In genomic region chr18:39527465-39527864, GRCh38 we compare ENCODE assay signal across 34 cellular contexts.
"Had no signal": no experiment of that assay in that cellular context is flagged by ENCODE, and none has a peak within 500 bp of the region (broad histone marks: within the 10 kb centered on the region; RNA-seq: fewer than 3 reads in every experiment).

No MANE protein-coding gene starts in this region.

- H3K36me3 ChIP-seq: ascending aorta, cardiac muscle cell had no signal

- H3K4me3 Mint-ChIP-seq: activated B cell treated with CpG ODN at 0.5 μM for 24 hours; activated CD4-positive, alpha-beta memory T cell treated with anti-CD3 and anti-CD28 coated beads for 36 hours; activated CD4-positive, alpha-beta T cell treated with anti-CD3 and anti-CD28 coated beads, Interleukin-2, amount 10 ng/mL, durations not matched to agents 24 days and 14 days; activated CD8-positive, alpha-beta T cell treated with anti-CD3 and anti-CD28 coated beads for 36 hours; activated naive CD4-positive, alpha-beta T cell treated with anti-CD3 and anti-CD28 coated beads, Interleukin-2, amount 10 ng/mL, durations not matched to agents 7 days and 5 days; activated naive CD4-positive, alpha-beta T cell treated with anti-CD3 and anti-CD28 coated beads, Interleukin-2, amount 50 U/mL, for 24 hours; activated naive CD8-positive, alpha-beta T cell; activated naive CD8-positive, alpha-beta T cell treated with anti-CD3 and anti-CD28 coated beads, Interleukin-2, amount 10 ng/mL, durations not matched to agents 7 days and 5 days; activated naive CD8-positive, alpha-beta T cell treated with anti-CD3 and anti-CD28 coated beads, Interleukin-2, amount 50 U/mL, for 24 hours; activated T-cell treated with anti-CD3 and anti-CD28 coated beads, Interleukin-2, amount 50 U/mL, for 4 hours; brain; central memory CD8-positive, alpha-beta T cell; T-helper 1 cell treated with Interleukin-12 subunit alpha and Interleukin-12 subunit beta and Interleukin-4 antibody, amounts not matched to agents 30 μg/mL and 1 μg/mL, for 36 hours; T-helper 2 cell treated with Interferon-gamma antibody and Interleukin-4, amounts not matched to agents 5 μg/mL and 100 μg/mL, for 36 hours had no signal

- H3K27me3 Mint-ChIP-seq: activated B cell treated with CpG ODN at 0.5 μM for 24 hours; activated CD4-positive, alpha-beta memory T cell treated with anti-CD3 and anti-CD28 coated beads for 36 hours; activated CD4-positive, alpha-beta T cell treated with anti-CD3 and anti-CD28 coated beads, Interleukin-2, amount 10 ng/mL, durations not matched to agents 24 days and 14 days; activated CD8-positive, alpha-beta T cell treated with anti-CD3 and anti-CD28 coated beads for 36 hours; activated naive CD4-positive, alpha-beta T cell treated with anti-CD3 and anti-CD28 coated beads, Interleukin-2, amount 10 ng/mL, durations not matched to agents 7 days and 5 days; activated naive CD4-positive, alpha-beta T cell treated with anti-CD3 and anti-CD28 coated beads, Interleukin-2, amount 50 U/mL, for 24 hours; activated naive CD8-positive, alpha-beta T cell; activated naive CD8-positive, alpha-beta T cell treated with anti-CD3 and anti-CD28 coated beads, Interleukin-2, amount 10 ng/mL, durations not matched to agents 7 days and 5 days; activated naive CD8-positive, alpha-beta T cell treated with anti-CD3 and anti-CD28 coated beads, Interleukin-2, amount 50 U/mL, for 24 hours; central memory CD8-positive, alpha-beta T cell had no signal

- H3K36me3 Mint-ChIP-seq: activated CD4-positive, alpha-beta memory T cell treated with anti-CD3 and anti-CD28 coated beads for 36 hours; activated naive CD4-positive, alpha-beta T cell treated with anti-CD3 and anti-CD28 coated beads, Interleukin-2, amount 10 ng/mL, durations not matched to agents 7 days and 5 days; activated naive CD4-positive, alpha-beta T cell treated with anti-CD3 and anti-CD28 coated beads, Interleukin-2, amount 50 U/mL, for 24 hours; activated naive CD8-positive, alpha-beta T cell; activated naive CD8-positive, alpha-beta T cell treated with anti-CD3 and anti-CD28 coated beads, Interleukin-2, amount 10 ng/mL, durations not matched to agents 7 days and 5 days; brain had no signal

- H3K9me3 ChIP-seq: ascending aorta had no signal

- H3K4me1 Mint-ChIP-seq: activated B cell treated with CpG ODN at 0.5 μM for 24 hours; activated CD4-positive, alpha-beta T cell treated with anti-CD3 and anti-CD28 coated beads, Interleukin-2, amount 10 ng/mL, durations not matched to agents 24 days and 14 days; activated naive CD4-positive, alpha-beta T cell treated with anti-CD3 and anti-CD28 coated beads, Interleukin-2, amount 10 ng/mL, durations not matched to agents 7 days and 5 days; activated naive CD4-positive, alpha-beta T cell treated with anti-CD3 and anti-CD28 coated beads, Interleukin-2, amount 50 U/mL, for 24 hours; activated naive CD8-positive, alpha-beta T cell treated with anti-CD3 and anti-CD28 coated beads, Interleukin-2, amount 10 ng/mL, durations not matched to agents 7 days and 5 days; activated naive CD8-positive, alpha-beta T cell treated with anti-CD3 and anti-CD28 coated beads, Interleukin-2, amount 50 U/mL, for 24 hours; brain; central memory CD8-positive, alpha-beta T cell had no signal

- DNase-seq: activated B cell treated with CpG ODN at 0.5 μM for 24 hours; activated CD4-positive, alpha-beta memory T cell treated with anti-CD3 and anti-CD28 coated beads for 36 hours; activated CD4-positive, alpha-beta T cell treated with anti-CD3 and anti-CD28 coated beads for 4 hours; activated CD4-positive, alpha-beta T cell treated with anti-CD3 and anti-CD28 coated beads, Interleukin-2, amount 10 ng/mL, durations not matched to agents 24 days and 14 days; activated CD4-positive, alpha-beta T cell treated with anti-CD3 and anti-CD28 coated beads, Interleukin-2, amount 50 U/mL, for 1 hour; activated CD4-positive, alpha-beta T cell treated with anti-CD3 and anti-CD28 coated beads, Interleukin-2, amount 50 U/mL, for 4 hours; activated CD4-positive, CD25-positive, alpha-beta regulatory T cell treated with anti-CD3 and anti-CD28 coated beads, Interleukin-2, amount 50 U/mL, for 72 hours; activated CD8-positive, alpha-beta memory T cell treated with anti-CD3 and anti-CD28 coated beads, Interleukin-2, amount 50 U/mL, for 4 hours; activated CD8-positive, alpha-beta T cell treated with anti-CD3 and anti-CD28 coated beads for 36 hours; activated effector memory CD4-positive, alpha-beta T cell treated with Interleukin-2 at 50 U/mL for 16 hours; activated gamma-delta T cell; activated naive CD4-positive, alpha-beta T cell treated with anti-CD3 and anti-CD28 coated beads, Interleukin-2, amount 10 ng/mL, durations not matched to agents 7 days and 5 days; activated naive CD4-positive, alpha-beta T cell treated with Interleukin-2 at 50 U/mL for 16 hours; activated naive CD8-positive, alpha-beta T cell treated with anti-CD3 and anti-CD28 coated beads, Interleukin-2, amount 10 ng/mL, durations not matched to agents 7 days and 5 days; activated naive CD8-positive, alpha-beta T cell treated with anti-CD3 and anti-CD28 coated beads, Interleukin-2, amount 50 U/mL, for 24 hours; activated T-cell treated with anti-CD3 and anti-CD28 coated beads for 4 hours; activated T-cell treated with anti-CD3 and anti-CD28 coated beads, Interleukin-2, amount 50 U/mL, for 1 hour; activated T-cell treated with anti-CD3 and anti-CD28 coated beads, Interleukin-2, amount 50 U/mL, for 4 hours; amygdala; anterior cingulate cortex; caudate nucleus; cerebellar nuclear complex; T-helper 2 cell; T-helper 9 cell had no signal

- H3K27ac ChIP-seq: ascending aorta, cardiac muscle cell, VCaP had no signal

- H3K4me3 ChIP-seq: ascending aorta, cardiac muscle cell had no signal

- ATAC-seq: activated CD8-positive, alpha-beta T cell treated with anti-CD3 and anti-CD28 coated beads for 36 hours; activated naive CD8-positive, alpha-beta T cell treated with anti-CD3 and anti-CD28 coated beads, Interleukin-2, amount 50 U/mL, for 24 hours; activated T-cell treated with anti-CD3 and anti-CD28 coated beads, Interleukin-2, amount 50 U/mL, for 4 hours had no signal

- H3K27ac Mint-ChIP-seq: activated B cell treated with CpG ODN at 0.5 μM for 24 hours; activated CD4-positive, alpha-beta memory T cell treated with anti-CD3 and anti-CD28 coated beads for 36 hours; activated CD4-positive, alpha-beta T cell treated with anti-CD3 and anti-CD28 coated beads, Interleukin-2, amount 10 ng/mL, durations not matched to agents 24 days and 14 days; activated CD8-positive, alpha-beta T cell treated with anti-CD3 and anti-CD28 coated beads for 36 hours; activated naive CD4-positive, alpha-beta T cell treated with anti-CD3 and anti-CD28 coated beads, Interleukin-2, amount 10 ng/mL, durations not matched to agents 7 days and 5 days; activated naive CD4-positive, alpha-beta T cell treated with anti-CD3 and anti-CD28 coated beads, Interleukin-2, amount 50 U/mL, for 24 hours; activated naive CD8-positive, alpha-beta T cell; activated naive CD8-positive, alpha-beta T cell treated with anti-CD3 and anti-CD28 coated beads, Interleukin-2, amount 10 ng/mL, durations not matched to agents 7 days and 5 days; activated naive CD8-positive, alpha-beta T cell treated with anti-CD3 and anti-CD28 coated beads, Interleukin-2, amount 50 U/mL, for 24 hours; activated T-helper 2 cell treated with anti-CD3 and anti-CD28 coated beads, Interferon-gamma antibody, Interleukin-2, Interleukin-4, amounts not matched to agents 10 μg/mL and 5 μg/mL and 100 μg/mL, durations not matched to agents 14 hours and 24 hours and 36 hours; T-helper 1 cell treated with Interleukin-12 subunit alpha and Interleukin-12 subunit beta and Interleukin-4 antibody, amounts not matched to agents 30 μg/mL and 1 μg/mL, for 36 hours; T-helper 2 cell treated with Interferon-gamma antibody and Interleukin-4, amounts not matched to agents 5 μg/mL and 100 μg/mL, for 36 hours had no signal

- H3K4me1 ChIP-seq: ascending aorta had no signal

- H3K9me3 Mint-ChIP-seq: activated B cell treated with CpG ODN at 0.5 μM for 24 hours; activated CD8-positive, alpha-beta T cell treated with anti-CD3 and anti-CD28 coated beads for 36 hours; activated naive CD4-positive, alpha-beta T cell treated with anti-CD3 and anti-CD28 coated beads, Interleukin-2, amount 50 U/mL, for 24 hours; activated naive CD8-positive, alpha-beta T cell treated with anti-CD3 and anti-CD28 coated beads, Interleukin-2, amount 50 U/mL, for 24 hours; activated T-cell treated with anti-CD3 and anti-CD28 coated beads, Interleukin-2, amount 50 U/mL, for 4 hours; activated T-helper 2 cell treated with anti-CD3 and anti-CD28 coated beads, Interferon-gamma antibody, Interleukin-2, Interleukin-4, amounts not matched to agents 10 μg/mL and 5 μg/mL and 100 μg/mL, durations not matched to agents 14 hours and 24 hours and 36 hours; brain had no signal

- H3K27me3 ChIP-seq: ascending aorta, cardiac muscle cell had no signal
